Comparison of ENCODE assay signal across 19 cellular contexts in genomic region chr21:32708069-32708468, GRCh38.
"Had no signal": no experiment of that assay in that cellular context is flagged by ENCODE, and none has a peak within 500 bp of the region (broad histone marks: within the 10 kb centered on the region; RNA-seq: fewer than 3 reads in every experiment).

No MANE protein-coding gene starts in this region.

- H3K9me3 ChIP-seq: adrenal gland, left lung, prostate gland, tibial artery had no signal

- ATAC-seq: activated naive CD4-positive, alpha-beta T cell treated with anti-CD3 and anti-CD28 coated beads, Interleukin-2, amount 50 U/mL, for 72 hours; left lung; stimulated activated naive CD8-positive, alpha-beta T cell treated with anti-CD3 and anti-CD28 coated beads, Interleukin-15, Interleukin-2, amounts not matched to agents 100 U/mL and 50 U/mL, for 24 hours had no signal

- H3K4me3 ChIP-seq: adrenal gland, left lung, prostate gland, tibial artery had no signal

- H3K4me3 Mint-ChIP-seq: activated B cell treated with CpG ODN at 0.5 μM for 24 hours; endodermal cell; neural crest cell; T-helper 1 cell treated with Interleukin-12 subunit alpha and Interleukin-12 subunit beta and Interleukin-4 antibody, amounts not matched to agents 30 μg/mL and 1 μg/mL, for 36 hours had no signal

- H3K9me3 Mint-ChIP-seq: activated B cell treated with CpG ODN at 0.5 μM for 24 hours; activated naive CD4-positive, alpha-beta T cell treated with anti-CD3 and anti-CD28 coated beads, Interleukin-2, amount 50 U/mL, for 72 hours; endodermal cell; neural crest cell; T-helper 1 cell treated with Interleukin-12 subunit alpha and Interleukin-12 subunit beta and Interleukin-4 antibody, amounts not matched to agents 30 μg/mL and 1 μg/mL, for 36 hours had no signal

- H3K36me3 ChIP-seq: adrenal gland, left lung, prostate gland, tibial artery had no signal

- H3K27me3 ChIP-seq: adrenal gland, left lung, tibial artery had no signal

- H3K4me1 ChIP-seq: prostate gland had no signal

- H3K27ac Mint-ChIP-seq: activated B cell treated with CpG ODN at 0.5 μM for 24 hours; activated naive CD4-positive, alpha-beta T cell treated with anti-CD3 and anti-CD28 coated beads, Interleukin-2, amount 50 U/mL, for 72 hours; endodermal cell; T-helper 1 cell treated with Interleukin-12 subunit alpha and Interleukin-12 subunit beta and Interleukin-4 antibody, amounts not matched to agents 30 μg/mL and 1 μg/mL, for 36 hours had no signal

- DNase-seq: activated B cell treated with CpG ODN at 0.5 μM for 24 hours; activated CD4-positive, alpha-beta T cell treated with anti-CD3 and anti-CD28 coated beads for 48 hours; activated CD8-positive, alpha-beta memory T cell treated with anti-CD3 and anti-CD28 coated beads, Interleukin-2, amount 50 U/mL, for 48 hours; activated gamma-delta T cell treated with Interleukin-2 at 50 U/mL for 16 hours; adrenal gland; endodermal cell; kidney; left lung; mammary epithelial cell; midbrain; right cardiac atrium; stimulated activated CD4-positive, alpha-beta T cell treated with anti-CD3 and anti-CD28 coated beads, Interleukin-2, amount 100 ng/mL, for 24 hours; stimulated activated naive CD8-positive, alpha-beta T cell treated with anti-CD3 and anti-CD28 coated beads, Interleukin-15, Interleukin-2, amounts not matched to agents 100 U/mL and 50 U/mL, for 24 hours; substantia nigra; tibial artery had no signal

- H3K27ac ChIP-seq: adrenal gland, left lung, prostate gland, tibial artery had no signal

- H3K36me3 Mint-ChIP-seq: activated naive CD4-positive, alpha-beta T cell treated with anti-CD3 and anti-CD28 coated beads, Interleukin-2, amount 50 U/mL, for 72 hours had no signal
